In genomic region chr1:195150768-195151167, GRCh38 we compare ENCODE assay signal across 16 cellular contexts.
"Had no signal": no experiment of that assay in that cellular context is flagged by ENCODE, and none has a peak within 500 bp of the region (broad histone marks: within the 10 kb centered on the region; RNA-seq: fewer than 3 reads in every experiment).

No MANE protein-coding gene starts in this region.

- DNase-seq: KBM-7, MV-4-11, NCI-H1048, NCI-H1105, NCI-H1417, NCI-H1436 treated with DMSO at 0.1 percent for 48 hours, NCI-H1694, NCI-H187 treated with DMSO at 0.1 percent for 48 hours, NCI-H2081, NCI-H2107, NCI-H2227 treated with DMSO at 0.1 percent for 48 hours, NCI-H526 treated with DMSO at 0.1 percent for 48 hours, NCI-H748 treated with DMSO at 0.1 percent for 48 hours, SHP77, SK-N-SH, SW 1271 had no signal
